Comparison of ENCODE assay signal across 1 cellular context in genomic region chr1:6472391-6472790, GRCh38.
TF ChIP-seq lines count a peak whose summit lies in the region.

No MANE protein-coding gene starts in this region.

TF ChIP-seq in H1, 55 proteins besides CTCF, POLR2A, EP300 and RAD21:
- TF ChIP-seq HDAC2 (IDR thresholded peaks at IDR 0.05; ENCODE audit: borderline replicate concordance in 1 of 2, low read depth in 2 of 2, low read length in 2 of 2) (no peak), RNF2 (IDR thresholded peaks at IDR 0.05; ENCODE audit: borderline replicate concordance, low read depth, low read length, missing control alignments, poor library complexity, severe bottlenecking) (no peak), CEBPB (IDR thresholded peaks at IDR 0.05; ENCODE audit: low read depth, low read length) (no peak), JUN (IDR thresholded peaks at IDR 0.05; ENCODE audit: low read depth, low read length) (no peak), BACH1 (IDR thresholded peaks at IDR 0.05; ENCODE audit: low read length) (no peak), FOSL1 (IDR thresholded peaks at IDR 0.05; ENCODE audit: insufficient read depth, low read depth, low read length) (no peak), CHD2 (IDR thresholded peaks at IDR 0.05; ENCODE audit: low read length) (no peak), TAF7 (optimal IDR thresholded peaks at IDR 0.05; ENCODE audit: borderline replicate concordance, low read depth, low read length) (no peak), SIRT6 (IDR thresholded peaks at IDR 0.05; ENCODE audit: low read length) (no peak), POU5F1 (IDR thresholded peaks at IDR 0.05; ENCODE audit: low read depth, low read length) (no peak), ASH2L (IDR thresholded peaks at IDR 0.05; ENCODE audit: low read length) (no peak), NANOG (IDR thresholded peaks at IDR 0.05; ENCODE audit: insufficient read depth, low read depth, low read length, poor library complexity, severe bottlenecking) (no peak), SIN3A (conservative IDR thresholded peaks at IDR 0.05 in 1 of 2, IDR thresholded peaks at IDR 0.05 in 1 of 2; ENCODE audit: low read depth in 1 of 2, low read length in 2 of 2) (no peak), HDAC6 (IDR thresholded peaks at IDR 0.05; ENCODE audit: low read depth, low read length) (no peak), MAFK (IDR thresholded peaks at IDR 0.05; ENCODE audit: low read depth, low read length) (no peak), NRF1 (IDR thresholded peaks at IDR 0.05; ENCODE audit: low read depth, low read length) (no peak), E2F6 (IDR thresholded peaks at IDR 0.05) (no peak), JUND (IDR thresholded peaks at IDR 0.05; ENCODE audit: low read length) (no peak), RXRA (IDR thresholded peaks at IDR 0.05; ENCODE audit: insufficient read depth, low read depth, low read length) (no peak)
